ENCODE assay signal across 8 cellular contexts in genomic region chr2:112794131-112794733, GRCh38. TPM values are rescaled to one million over a fixed set of nuclear protein-coding genes. Genes with fewer than 3 reads are reported as not detected.
DNase-seq lines count a peak whose midpoint lies in the region; ATAC-seq and TF ChIP-seq lines count a peak whose summit lies in the region.

No MANE protein-coding gene starts in this region.

- H3K27ac ChIP-seq in PC-9, result peak overlapping the region; percentile 99

- intact Hi-C loops in PC-9 (cut with micrococcal nuclease; ENCODE audit: unreplicated experiment), result loop anchor here (1.0 to 2.0 kb wide), 3 partner anchors 30 to 97 kb away; partner anchors contain the start of genes CKAP2L and IL1B

- H3F3A ChIP-seq in PC-9 (ENCODE audit: insufficient read depth, low read depth), result peaks cover 47% of the 10 kb centered on the region

- TF ChIP-seq CTCF in PC-9 (conservative IDR thresholded peaks at IDR 0.05), result no peak

- H3K4me3 ChIP-seq in PC-9, result peak overlapping the region; percentile 13; the same call in 1 of the 2 replicates

- H4K20me1 ChIP-seq in PC-9 (ENCODE audit: insufficient read depth), result no peaks in the 10 kb centered on the region

- H3K27me3 ChIP-seq in PC-9 (ENCODE audit: insufficient read depth, low read depth), result no peaks in the 10 kb centered on the region

- peak overlapping the region; percentile 57 for H3K4me2 ChIP-seq in PC-9

- CTCF ChIA-PET in PC-9 (lab: Charles Lee), result interaction anchor here (0.7 to 0.8 kb wide), 2 partner anchors 10 to 147 kb away, joined by 3 read pairs; no protein-coding TSS in a partner anchor

- DNase-seq in ELR (ENCODE audit: low read depth), result peak; percentile 93
- peak; percentile 91 for DNase-seq in H4 (ENCODE audit: low spot score)
- DNase-seq in PC-9, result peak; percentile 74 to 97
- peak; percentile 32 for DNase-seq in pulmonary artery endothelial cell (ENCODE audit: low read depth, low spot score)
- DNase-seq in 8988T, result no peak
- DNase-seq in DMS114 treated with DMSO at 0.1 percent for 48 hours (lab: John Stamatoyannopoulos, UW; ENCODE audit: unreplicated experiment), result no peak

- BruUV-seq in PC-9 (replicated peaks; lab: Mats Ljungman, UMichigan), result no TSS peak

- POLR2A ChIA-PET in PC-9 (lab: Charles Lee; ENCODE audit: unreplicated experiment), result no interaction called here

- H3K4me1 ChIP-seq in PC-9 (replicated peaks; ENCODE audit: insufficient read depth), result peaks cover 51% of the 10 kb centered on the region

- H3K9me3 ChIP-seq in PC-9 (ENCODE audit: insufficient read depth, low read depth), result peaks cover 21% of the 10 kb centered on the region

- no peaks in the 10 kb centered on the region for H3K79me2 ChIP-seq in PC-9 (ENCODE audit: low read depth)

- peak; percentile 87 for ATAC-seq in esophagus mucosa
- no peak for ATAC-seq in GM18907 (IDR thresholded peaks at IDR 0.05; ENCODE audit: unreplicated experiment)

- no peaks in the 10 kb centered on the region for H3K36me3 ChIP-seq in PC-9 (ENCODE audit: low read depth)

- H2AFZ ChIP-seq in PC-9, result no peak overlapping the region

- no peaks in the 10 kb centered on the region for H3K9me2 ChIP-seq in PC-9 (ENCODE audit: insufficient read depth)

RNA-seq across cellular contexts. Expression of gene IL1A, which starts 9.9 kb away (rescaled TPM):
- total RNA-seq in H4 (2014; rRNA removed; shearing (Covaris generic)), result 0.06 TPM in 1 of 2 replicates, not detected in the other
- 0.55 TPM in 2 replicates for total RNA-seq in PC-9 (2021)
- 9.4 TPM for total RNA-seq in esophagus mucosa
- total RNA-seq in pulmonary artery endothelial cell, result 0.60 and 0.73 TPM in 2 replicates

RNA-seq across cellular contexts. Expression of gene CKAP2L, which starts 29.8 kb away (rescaled TPM):
- total RNA-seq in H4 (2014; rRNA removed; shearing (Covaris generic)), result 15.7 and 15.8 TPM in 2 replicates
- total RNA-seq in PC-9 (2021), result 17.7 and 28.7 TPM in 2 replicates
- total RNA-seq in esophagus mucosa, result 14.0 TPM
- total RNA-seq in pulmonary artery endothelial cell, result 4.9 and 10.3 TPM in 2 replicates

RNA-seq across cellular contexts. Expression of gene IL1B, which starts 42.3 kb away (rescaled TPM):
- total RNA-seq in H4 (2014; rRNA removed; shearing (Covaris generic)), result not detected in 2 replicates
- total RNA-seq in PC-9 (2021), result 1.4 TPM in 2 replicates
- 4.1 TPM for total RNA-seq in esophagus mucosa
- 0.46 TPM in 1 of 2 replicates, not detected in the other for total RNA-seq in pulmonary artery endothelial cell

Comparison
In these comparisons a context has a peak if more than half of its experiments do, and no peak if none do; other contexts are left out.
1. DNase-seq: peak in ELR (single experiment), H4 (single experiment), PC-9 (2 of 2) and pulmonary artery endothelial cell (single experiment); none in 8988T (single experiment) and DMS114 treated with DMSO at 0.1 percent for 48 hours (single experiment).